8 cellular contexts compared by ENCODE assay signal in genomic region chr2:174778479-174778962, GRCh38. TPM values are rescaled to one million over a fixed set of nuclear protein-coding genes. Genes with fewer than 3 reads are reported as not detected.
DNase-seq lines count a peak whose midpoint lies in the region; ATAC-seq and TF ChIP-seq lines count a peak whose summit lies in the region.

No MANE protein-coding gene starts in this region.

- no peak overlapping the region for H3K9ac ChIP-seq in parathyroid adenoma

- H3K27ac Mint-ChIP-seq in effector memory CD8-positive, alpha-beta T cell: peak overlapping the region; percentile 90 to 98

- H2AFZ ChIP-seq in parathyroid adenoma: no peak overlapping the region

- H3K4me3 Mint-ChIP-seq in effector memory CD8-positive, alpha-beta T cell: peak overlapping the region; percentile 54 to 58

- DNase-seq in HT1080 (ENCODE audit: low read depth) (peak; percentile 98), vagina (ENCODE audit: extremely low spot score in 2 of 2) (no peak), NCI-H510A treated with DMSO at 0.1 percent for 48 hours (lab: John Stamatoyannopoulos, UW) (no peak), NCI-H1436 treated with DMSO at 0.1 percent for 48 hours (lab: John Stamatoyannopoulos, UW) (no peak)
- DNase-seq in activated CD8-positive, alpha-beta memory T cell treated with anti-CD3 and anti-CD28 coated beads for 1 hour (ENCODE audit: extremely low read depth in 1 of 2, low read depth in 1 of 2): peak; percentile 51 to 72
- DNase-seq in effector memory CD8-positive, alpha-beta T cell: peak; percentile 74 to 79 (median 76)

- no peak for TF ChIP-seq POLR2A in vagina (IDR thresholded peaks at IDR 0.05)

- no peak overlapping the region for H3K4me2 ChIP-seq in parathyroid adenoma (ENCODE audit: low read length)

- peaks cover 14% of the 10 kb centered on the region for H3K36me3 Mint-ChIP-seq in effector memory CD8-positive, alpha-beta T cell (ENCODE audit: insufficient read depth)

- H3K4me1 ChIP-seq in parathyroid adenoma: no peaks in the 10 kb centered on the region
- H3K4me1 ChIP-seq in vagina: peaks cover 15% of the 10 kb centered on the region

- peak; percentile 62 for ATAC-seq in GM18499 (IDR thresholded peaks at IDR 0.05; ENCODE audit: insufficient read depth, unreplicated experiment)
- peak; percentile 91 for ATAC-seq in effector memory CD8-positive, alpha-beta T cell (replicated peaks)

- peaks cover 23% of the 10 kb centered on the region in 2 donors for H3K4me1 Mint-ChIP-seq in effector memory CD8-positive, alpha-beta T cell (ENCODE audit: low read depth in 2 of 2)

- no peak overlapping the region for H3K4me3 ChIP-seq in parathyroid adenoma (ENCODE audit: low read depth, low read length)
- H3K4me3 ChIP-seq in vagina: no peak overlapping the region

- H3K27ac ChIP-seq in parathyroid adenoma (peak overlapping the region; percentile 43), vagina (peak overlapping the region; percentile 21)

- intact Hi-C loops in vagina (cut with DNase I): no loop called here

- no peaks in the 10 kb centered on the region for H3K27me3 Mint-ChIP-seq in effector memory CD8-positive, alpha-beta T cell

- H3K79me2 ChIP-seq in parathyroid adenoma: no peaks in the 10 kb centered on the region

- H3K9me3 Mint-ChIP-seq in effector memory CD8-positive, alpha-beta T cell: no peaks in the 10 kb centered on the region

- no peaks in the 10 kb centered on the region for H3K36me3 ChIP-seq in parathyroid adenoma (ENCODE audit: control insufficient read depth, insufficient read depth, low read length)
- no peaks in the 10 kb centered on the region for H3K36me3 ChIP-seq in vagina

- no peaks in the 10 kb centered on the region for H3K9me3 ChIP-seq in parathyroid adenoma (ENCODE audit: control insufficient read depth, low read length)
- H3K9me3 ChIP-seq in vagina: no peaks in the 10 kb centered on the region

- TF ChIP-seq CTCF in parathyroid adenoma (IDR thresholded peaks at IDR 0.05): no peak
- TF ChIP-seq CTCF in vagina (IDR thresholded peaks at IDR 0.05): no peak

- no peaks in the 10 kb centered on the region for H3K27me3 ChIP-seq in parathyroid adenoma (ENCODE audit: control insufficient read depth, insufficient read depth, low read length)
- H3K27me3 ChIP-seq in vagina: no peaks in the 10 kb centered on the region

RNA-seq across cellular contexts. Expression of gene CHRNA1, which starts 14.2 kb away (rescaled TPM):
- total RNA-seq in HT1080 (2014; rRNA removed; shearing (Covaris generic)): 0.10 and 0.66 TPM in 2 replicates
- polyA plus RNA-seq in HT1080 (2015; cell fraction: cytosol; rRNA removed): not detected in 2 replicates
- polyA plus RNA-seq in HT1080 (2015; cell fraction: nucleus; rRNA removed): not detected in 2 replicates
- not detected for total RNA-seq in vagina

Comparison
In these comparisons a context has a peak if more than half of its experiments do, and no peak if none do; other contexts are left out.
1. DNase-seq: peak in HT1080 (single experiment), activated CD8-positive, alpha-beta memory T cell treated with anti-CD3 and anti-CD28 coated beads for 1 hour (2 of 2) and effector memory CD8-positive, alpha-beta T cell (3 of 3); none in vagina (0 of 2), NCI-H510A treated with DMSO at 0.1 percent for 48 hours (single experiment) and NCI-H1436 treated with DMSO at 0.1 percent for 48 hours (single experiment).